18 cellular contexts compared by ENCODE assay signal in genomic region chr12:128660532-128661215, GRCh38.
DNase-seq lines count a peak whose midpoint lies in the region; ATAC-seq, FAIRE-seq and TF ChIP-seq lines count a peak whose summit lies in the region.
"Had no signal": no experiment of that assay in that cellular context is flagged by ENCODE, and none has a peak within 500 bp of the region (broad histone marks: within the 10 kb centered on the region; RNA-seq: fewer than 3 reads in every experiment).

No MANE protein-coding gene starts in this region.

- H4K8ac ChIP-seq in trophoblast cell (ENCODE audit: low read depth, low read length), result no peak overlapping the region

- H3K23ac ChIP-seq in trophoblast cell (ENCODE audit: low read length), result no peak overlapping the region

- no peak overlapping the region for H3K9ac ChIP-seq in trophoblast cell (ENCODE audit: low read length)
- H3K9ac ChIP-seq: BLaER1 treated with 17β-estradiol and CSF1 and Interleukin-3, amounts not matched to agents 10 nM and 100 nM had no signal

- TF ChIP-seq CTCF in hepatocyte (IDR thresholded peaks at IDR 0.05; ENCODE audit: poor library complexity), result no peak

- no peaks in the 10 kb centered on the region for H3K79me2 ChIP-seq in hepatocyte
- H3K79me2 ChIP-seq in trophoblast cell (ENCODE audit: control insufficient read depth, insufficient read depth, low read length, poor library complexity), result no peaks in the 10 kb centered on the region

- H3K4me3 ChIP-seq in hepatocyte, result no peak overlapping the region
- peak overlapping the region; percentile 35 for H3K4me3 ChIP-seq in trophoblast cell (ENCODE audit: low read depth, low read length)
- H3K4me3 ChIP-seq: BLaER1 treated with 17β-estradiol and CSF1 and Interleukin-3, amounts not matched to agents 10 nM and 100 nM had no signal

- H3K27ac ChIP-seq in hepatocyte (peak overlapping the region; percentile 65), trophoblast cell (ENCODE audit: low read depth, low read length) (no peak overlapping the region)
- H3K27ac ChIP-seq: BLaER1 treated with 17β-estradiol and CSF1 and Interleukin-3, amounts not matched to agents 10 nM and 100 nM had no signal

- no peak overlapping the region for H2AK5ac ChIP-seq in trophoblast cell (ENCODE audit: low read length)

- no peak overlapping the region for H2BK5ac ChIP-seq in trophoblast cell (ENCODE audit: low read depth, low read length, poor library complexity)

- H2AFZ ChIP-seq in hepatocyte (no peak overlapping the region), trophoblast cell (ENCODE audit: insufficient read depth, low read length, poor library complexity) (no peak overlapping the region)

- no peak overlapping the region for H3K14ac ChIP-seq in trophoblast cell (ENCODE audit: low read length)

- H3K4me2 ChIP-seq in hepatocyte, result no peak overlapping the region
- no peak overlapping the region for H3K4me2 ChIP-seq in trophoblast cell (ENCODE audit: low read length)
- H3K4me2 ChIP-seq: BLaER1 treated with 17β-estradiol and CSF1 and Interleukin-3, amounts not matched to agents 10 nM and 100 nM had no signal

- H3K79me1 ChIP-seq in trophoblast cell (ENCODE audit: low read length), result no peaks in the 10 kb centered on the region

- DNase-seq in DMS79 (lab: John Stamatoyannopoulos, UW), result peak; percentile 43
- DNase-seq in NCI-H2029 (lab: John Stamatoyannopoulos, UW), result peak; percentile 32
- DNase-seq in hepatocyte (ENCODE audit: low spot score), result no peak
- DNase-seq in trophoblast cell, result no peak
- no peak for DNase-seq in frontal cortex (ENCODE audit: low spot score in 2 of 2)
- no peak for DNase-seq in NCI-H2227 (lab: John Stamatoyannopoulos, UW; ENCODE audit: unreplicated experiment)
- no peak for DNase-seq in left ventricle myocardium superior
- DNase-seq: ACHN; Calu3; CD4-positive, CD25-positive, alpha-beta regulatory T cell; DMS 273 treated with DMSO at 0.1 percent for 48 hours; EL; GDM1; GOT3; H9 had no signal

- H2BK12ac ChIP-seq in trophoblast cell (ENCODE audit: low read length), result no peak overlapping the region

- intact Hi-C loops in left ventricle myocardium superior (cut with micrococcal nuclease), result no loop called here

- H3K18ac ChIP-seq in trophoblast cell (ENCODE audit: low read length), result no peak overlapping the region

- no peaks in the 10 kb centered on the region for H3K9me2 ChIP-seq in hepatocyte (replicated peaks; ENCODE audit: insufficient read depth)

- no peak overlapping the region for H2BK120ac ChIP-seq in trophoblast cell (ENCODE audit: insufficient read depth, low read length, poor library complexity)

- WGBS in hepatocyte (ENCODE audit: low lambda C conversion rate, missing lambda C conversion rate), result 75% methylated on average over 7 of the region's 7 CpGs
- no CpG with 5 or more reads among the region's 7 CpGs for WGBS in trophoblast cell (ENCODE audit: extremely low coverage, insufficient coverage, insufficient read length)

- H3K27me3 ChIP-seq in hepatocyte, result no peaks in the 10 kb centered on the region
- H3K27me3 ChIP-seq in trophoblast cell (ENCODE audit: insufficient read depth, low read length), result no peaks in the 10 kb centered on the region
- H3K27me3 ChIP-seq: BLaER1 treated with 17β-estradiol and CSF1 and Interleukin-3, amounts not matched to agents 10 nM and 100 nM had no signal

- H4K20me1 ChIP-seq in hepatocyte (ENCODE audit: insufficient read depth, poor library complexity, severe bottlenecking), result no peaks in the 10 kb centered on the region
- H4K20me1 ChIP-seq: BLaER1 treated with 17β-estradiol and CSF1 and Interleukin-3, amounts not matched to agents 10 nM and 100 nM had no signal

- no peak overlapping the region for H4K12ac ChIP-seq in trophoblast cell (ENCODE audit: low read depth, low read length)

- H3K4me1 ChIP-seq in hepatocyte (ENCODE audit: insufficient read depth), result peaks cover 19% of the 10 kb centered on the region
- no peaks in the 10 kb centered on the region for H3K4me1 ChIP-seq in trophoblast cell (ENCODE audit: control insufficient read depth in 1 of 2, insufficient read depth in 2 of 2, low read length in 2 of 2)

- H3K9me3 ChIP-seq in hepatocyte (ENCODE audit: low read depth) (no peaks in the 10 kb centered on the region), trophoblast cell (ENCODE audit: insufficient read depth, low read depth, low read length) (peaks cover 14% of the 10 kb centered on the region)

- no peaks in the 10 kb centered on the region for H3K36me3 ChIP-seq in hepatocyte (replicated peaks; ENCODE audit: insufficient read depth, low read depth)
- H3K36me3 ChIP-seq in trophoblast cell (ENCODE audit: control insufficient read depth in 1 of 2, insufficient read depth in 2 of 2, low read length in 2 of 2), result no peaks in the 10 kb centered on the region
- H3K36me3 ChIP-seq: BLaER1 treated with 17β-estradiol and CSF1 and Interleukin-3, amounts not matched to agents 10 nM and 100 nM had no signal

- no peak for FAIRE-seq in frontal cortex (lab: Jason Lieb, UNC)
- FAIRE-seq: GM12892, GM19239 had no signal

- no peak overlapping the region for H4K91ac ChIP-seq in trophoblast cell (ENCODE audit: low read depth, low read length)

- no peak overlapping the region for H3K4ac ChIP-seq in trophoblast cell (ENCODE audit: low read depth, low read length)

- no peak for ATAC-seq in left ventricle myocardium superior

Comparison
In these comparisons a context has a peak if more than half of its experiments do, and no peak if none do; other contexts are left out.
1. DNase-seq: peak in DMS79 (single experiment) and NCI-H2029 (single experiment); none in hepatocyte (single experiment), trophoblast cell (0 of 2), frontal cortex (0 of 2), NCI-H2227 (single experiment) and left ventricle myocardium superior (single experiment).